In genomic region chr4:27042411-27042810, GRCh38 we compare ENCODE assay signal across 26 cellular contexts.
"Had no signal": no experiment of that assay in that cellular context is flagged by ENCODE, and none has a peak within 500 bp of the region (broad histone marks: within the 10 kb centered on the region; RNA-seq: fewer than 3 reads in every experiment).

No MANE protein-coding gene starts in this region.

- H3K4me1 ChIP-seq: stomach, suprapubic skin, testis, thyroid gland, tibial artery, tibial nerve, transverse colon, upper lobe of left lung, upper lobe of right lung, uterus, vagina had no signal

- ATAC-seq: stimulated activated effector memory CD8-positive, alpha-beta T cell treated with anti-CD3 and anti-CD28 coated beads, Interleukin-12 subunit alpha, Interleukin-12 subunit beta, amount 100 ng/mL, for 72 hours; stimulated activated memory B cell treated with anti-CD40 and anti-IgM and Interleukin-4, amounts not matched to agents 10 μg/mL and 1 μg/mL and 100 μg/mL, for 72 hours; stimulated activated naive B cell treated with anti-CD40 and anti-IgM and Interleukin-4, amounts not matched to agents 10 μg/mL and 1 μg/mL and 100 μg/mL, for 72 hours; stimulated activated naive CD8-positive, alpha-beta T cell treated with anti-CD3 and anti-CD28 coated beads, Interleukin-15, amount 100 ng/mL, for 72 hours; stimulated activated naive CD8-positive, alpha-beta T cell treated with anti-CD3 and anti-CD28 coated beads, Interleukin-15, Interleukin-2, amounts not matched to agents 100 U/mL and 50 U/mL, for 24 hours; upper lobe of right lung had no signal

- H3K27me3 ChIP-seq: testis, thyroid gland, tibial nerve, upper lobe of left lung, upper lobe of right lung, vagina had no signal

- H3K36me3 ChIP-seq: stomach, suprapubic skin, thoracic aorta, thyroid gland, tibial artery, tibial nerve, transverse colon, upper lobe of left lung, upper lobe of right lung, uterus, vagina had no signal

- H3K9me3 ChIP-seq: suprapubic skin, testis, thoracic aorta, thyroid gland, transverse colon, upper lobe of left lung, upper lobe of right lung, uterus, vagina had no signal

- H3K27ac ChIP-seq: stomach, suprapubic skin, testis, thoracic aorta, thyroid gland, tibial artery, tibial nerve, transverse colon, upper lobe of left lung, upper lobe of right lung, uterus, vagina had no signal

- DNase-seq: stimulated activated CD4-positive, alpha-beta T cell treated with anti-CD3 and anti-CD28 coated beads, Interleukin-2, amount 100 ng/mL, for 24 hours; stimulated activated CD4-positive, alpha-beta T cell treated with anti-CD3 and anti-CD28 coated beads, Interleukin-2, amount 100 ng/mL, for 48 hours; stimulated activated CD4-positive, alpha-beta T cell treated with anti-CD3 and anti-CD28 coated beads, Interleukin-4, amount 100 ng/mL, for 1 hour; stimulated activated CD4-positive, alpha-beta T cell treated with anti-CD3 and anti-CD28 coated beads, Interleukin-4, amount 100 ng/mL, for 24 hours; stimulated activated CD4-positive, alpha-beta T cell treated with anti-CD3 and anti-CD28 coated beads, Interleukin-4, amount 100 ng/mL, for 4 hours; stimulated activated CD8-positive, alpha-beta memory T cell treated with anti-CD3 and anti-CD28 coated beads, Interleukin-4, amount 100 ng/mL, for 48 hours; stimulated activated naive B cell treated with anti-CD40 and anti-IgM and Interleukin-4, amounts not matched to agents 10 μg/mL and 1 μg/mL and 100 μg/mL, for 72 hours; stimulated activated naive CD4-positive, alpha-beta T cell; stimulated activated naive CD4-positive, alpha-beta T cell treated with Interleukin-2 at 50 U/mL for 16 hours; stimulated activated naive CD8-positive, alpha-beta T cell treated with anti-CD3 and anti-CD28 coated beads, Interleukin-15, amount 100 ng/mL, for 72 hours; stimulated activated naive CD8-positive, alpha-beta T cell treated with anti-CD3 and anti-CD28 coated beads, Interleukin-15, Interleukin-2, amounts not matched to agents 100 U/mL and 50 U/mL, for 24 hours; stomach; substantia nigra; testis; thyroid gland; tibial artery; transverse colon; upper lobe of left lung; upper lobe of right lung; uterus had no signal

- H3K4me3 ChIP-seq: stomach, suprapubic skin, testis, thoracic aorta, thyroid gland, tibial artery, tibial nerve, transverse colon, upper lobe of left lung, upper lobe of right lung, uterus, vagina had no signal
